In the genomic region with DNA sequence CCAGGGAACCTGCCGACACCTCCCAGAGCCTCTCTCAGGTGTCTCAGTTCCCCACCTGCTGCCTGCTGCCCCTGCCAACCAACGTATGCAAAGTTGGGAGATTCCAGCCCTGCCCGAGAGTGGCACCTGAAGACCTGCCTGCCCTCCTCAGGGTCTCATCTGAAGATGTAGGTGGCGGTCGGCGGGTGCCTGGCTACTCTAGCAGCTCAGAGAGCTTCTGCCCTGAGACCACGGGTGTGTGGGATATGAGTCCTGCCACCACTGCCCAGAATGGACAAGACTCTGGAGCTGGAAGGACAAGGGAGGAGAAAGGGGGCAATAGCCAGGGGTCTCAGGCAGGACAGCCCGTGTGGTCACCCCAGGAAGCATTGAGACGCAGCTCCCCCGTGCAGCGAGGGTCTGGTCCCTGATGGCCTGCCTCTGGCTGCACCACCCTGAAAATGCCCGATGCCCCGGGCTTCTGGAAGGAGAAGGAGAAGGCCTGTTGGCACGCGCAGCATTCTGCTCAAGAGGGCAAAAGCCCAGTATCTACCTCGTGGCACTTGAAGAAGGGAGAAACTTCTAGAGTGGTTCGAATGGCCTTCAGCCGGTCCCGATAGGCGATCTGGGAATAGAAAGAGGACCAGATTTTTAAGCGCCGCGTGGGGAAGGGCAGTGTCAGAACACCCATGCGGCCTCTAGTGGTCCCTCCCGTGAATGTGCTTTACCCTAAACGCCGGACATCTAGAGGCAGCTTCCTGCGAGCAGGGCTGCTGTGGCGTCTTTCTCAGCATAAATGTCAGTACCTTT, we compare ENCODE assay signal across 8 cellular contexts.
DNase-seq lines count a peak whose midpoint lies in the region; ATAC-seq and TF ChIP-seq lines count a peak whose summit lies in the region.

No MANE protein-coding gene starts in this region.

- no peak overlapping the region for H3K4me3 ChIP-seq in GM23338
- H3K4me3 ChIP-seq in WI38 (ENCODE audit: low read depth, low read length), result no peak overlapping the region
- H3K4me3 ChIP-seq in gastrocnemius medialis, result no peak overlapping the region

- no peaks in the 10 kb centered on the region for H3K36me3 Mint-ChIP-seq in GM23338 (ENCODE audit: low read depth)

- peaks cover 15% of the 10 kb centered on the region for H3K27me3 Mint-ChIP-seq in GM23338 (ENCODE audit: insufficient read depth, low read depth, poor library complexity)

- TF ChIP-seq POLR2A in gastrocnemius medialis (IDR thresholded peaks at IDR 0.05), result no peak

- no peak overlapping the region for H3K4me2 ChIP-seq in GM23338

- ATAC-seq in GM23338 (peak; percentile 36), gastrocnemius medialis (peak; percentile 44 to 65), HG02852 (IDR thresholded peaks at IDR 0.05; ENCODE audit: unreplicated experiment) (no peak)

- H3K27ac Mint-ChIP-seq in GM23338, result no peak overlapping the region

- H2AFZ ChIP-seq in GM23338, result no peak overlapping the region

- no peaks in the 10 kb centered on the region for H3K79me2 ChIP-seq in GM23338 (replicated peaks; ENCODE audit: insufficient read depth)

- H3K36me3 ChIP-seq in GM23338 (ENCODE audit: insufficient read depth), result no peaks in the 10 kb centered on the region
- peaks cover 0 to 7% of the 10 kb centered on the region in 2 donors for H3K36me3 ChIP-seq in gastrocnemius medialis

- no peak overlapping the region for H3K4me3 Mint-ChIP-seq in GM23338

- in situ Hi-C loops in gastrocnemius medialis (cut with MboI; ENCODE audit: low sequenced_read_pairs in 4 of 4), result loop anchor here in 1 of 4 donors (5.0 to 25.0 kb wide), 2 partner anchors 50 to 800 kb away; no protein-coding TSS in a partner anchor

- peaks cover 4% of the 10 kb centered on the region; the same call in 1 of the 2 replicates for H3K4me1 ChIP-seq in GM23338 (ENCODE audit: insufficient read depth)
- H3K4me1 ChIP-seq in gastrocnemius medialis, result peaks cover 32 to 33% of the 10 kb centered on the region in 2 donors

- H3K4me1 Mint-ChIP-seq in GM23338, result peaks cover 31% of the 10 kb centered on the region

- H3K9me2 ChIP-seq in GM23338 (ENCODE audit: insufficient read depth), result no peaks in the 10 kb centered on the region

- no peaks in the 10 kb centered on the region for H3K9me3 ChIP-seq in gastrocnemius medialis

- H4K20me1 ChIP-seq in GM23338 (replicated peaks; ENCODE audit: insufficient read depth), result no peaks in the 10 kb centered on the region

- intact Hi-C loops in cardiac septum (cut with DNase I) (loop anchor here (5.0 kb wide), 1 partner anchor 100 kb away; the partner anchor contains the start of gene ITPKB), gastrocnemius medialis (cut with DNase I; ENCODE audit: low total_unique reads) (loop anchor here (5.0 kb wide), 1 partner anchor 100 kb away; the partner anchor contains the start of gene ITPKB)

- 0 out of 2 replicates have a peak, but pooled peaks cover 2% of the 10 kb centered on the region for H3F3A ChIP-seq in GM23338 (replicated peaks; ENCODE audit: low read depth)

- TF ChIP-seq CTCF in GM23338 (conservative IDR thresholded peaks at IDR 0.05; ENCODE audit: low read depth in 2 of 2) (peak; percentile 49 to 54), WI38 (IDR thresholded peaks at IDR 0.05; ENCODE audit: low read depth, low read length) (peak; percentile 57), gastrocnemius medialis (IDR thresholded peaks at IDR 0.05 in 4 of 5, conservative IDR thresholded peaks at IDR 0.05 in 1 of 5) (peak; percentile 14 to 66 (median 46))

- H3K27me3 ChIP-seq in GM23338 (ENCODE audit: insufficient read depth) (no peaks in the 10 kb centered on the region), gastrocnemius medialis (no peaks in the 10 kb centered on the region)

- DNase-seq in GM23338 (ENCODE audit: low spot score), result peak; percentile 76
- DNase-seq in cardiac septum (ENCODE audit: low spot score), result peak; percentile 75
- DNase-seq in gastrocnemius medialis, result peak in 1 of 2 donors; percentile 55
- no peak for DNase-seq in mucosa of gallbladder (ENCODE audit: low spot score)
- no peak for DNase-seq in activated CD4-positive, alpha-beta T cell treated with anti-CD3 and anti-CD28 coated beads, Interleukin-2, amount 50 U/mL, for 4 hours
- no peak for DNase-seq in NK-92 treated with Interleukin-12 subunit alpha and Interleukin-12 subunit beta, amount 100 ng/mL, for 24 hours (lab: John Stamatoyannopoulos, UW)

- no peak overlapping the region for H3K27ac ChIP-seq in GM23338 (ENCODE audit: low read depth)
- H3K27ac ChIP-seq in gastrocnemius medialis, result peak overlapping the region; percentile 59 to 71 (median 68)

- H3K9me3 Mint-ChIP-seq in GM23338, result no peaks in the 10 kb centered on the region

TF ChIP-seq in GM23338, 12 proteins besides CTCF, POLR2A, EP300 and RAD21:
- TF ChIP-seq CREB1 (CRISPR knock-in tag; IDR thresholded peaks at IDR 0.05; ENCODE audit: low read depth), result no peak

Comparison
In these comparisons a context has a peak if more than half of its experiments do, and no peak if none do; other contexts are left out.
1. DNase-seq: peak in GM23338 (single experiment) and cardiac septum (single experiment); none in mucosa of gallbladder (single experiment), activated CD4-positive, alpha-beta T cell treated with anti-CD3 and anti-CD28 coated beads, Interleukin-2, amount 50 U/mL, for 4 hours (0 of 2) and NK-92 treated with Interleukin-12 subunit alpha and Interleukin-12 subunit beta, amount 100 ng/mL, for 24 hours (single experiment).
2. Peak in every context shown above with its lines, with median percentiles within 50 percentile points of each other: CTCF ChIP-seq.